ENCODE assay signal across 1 cellular context in the genomic region with DNA sequence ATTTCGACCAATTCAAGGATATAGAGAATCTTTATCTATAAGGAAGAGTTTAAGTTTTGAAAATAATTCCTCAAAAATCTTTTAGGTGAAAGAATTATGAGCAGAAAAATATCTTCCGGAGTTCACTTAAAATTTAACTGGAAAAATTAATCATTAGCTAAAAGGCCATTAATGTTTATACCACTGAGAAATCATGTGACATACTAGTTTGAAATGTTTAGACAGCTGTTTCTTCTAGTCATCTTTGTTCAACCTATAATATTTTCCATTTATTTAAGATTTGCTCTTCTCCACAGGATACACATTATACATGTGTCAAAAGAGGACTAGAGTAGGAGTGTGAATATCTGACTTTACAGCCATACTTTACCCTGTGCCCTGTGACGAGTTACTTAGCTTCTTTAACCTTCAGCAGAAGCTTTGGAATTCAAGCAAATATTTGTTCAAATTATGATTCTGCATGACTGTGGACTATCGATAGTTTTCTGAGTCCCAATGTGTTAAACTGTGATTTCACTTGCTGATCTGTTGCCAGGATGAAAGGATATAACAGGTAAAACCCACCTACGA.
TF ChIP-seq lines count a peak whose summit lies in the region.

No MANE protein-coding gene starts in this region.

TF ChIP-seq in HepG2, 621 proteins besides CTCF, POLR2A, EP300 and RAD21 (continued from another document):
- TF ChIP-seq, protein P1, sequence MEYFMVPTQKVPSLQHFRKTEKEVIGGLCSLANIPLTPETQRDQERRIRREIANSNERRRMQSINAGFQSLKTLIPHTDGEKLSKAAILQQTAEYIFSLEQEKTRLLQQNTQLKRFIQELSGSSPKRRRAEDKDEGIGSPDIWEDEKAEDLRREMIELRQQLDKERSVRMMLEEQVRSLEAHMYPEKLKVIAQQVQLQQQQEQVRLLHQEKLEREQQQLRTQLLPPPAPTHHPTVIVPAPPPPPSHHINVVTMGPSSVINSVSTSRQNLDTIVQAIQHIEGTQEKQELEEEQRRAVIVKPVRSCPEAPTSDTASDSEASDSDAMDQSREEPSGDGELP (IDR thresholded peaks at IDR 0.05; ENCODE audit: borderline replicate concordance, low read depth) = peak; percentile 17; the same call in 1 of the 2 replicates
- TF ChIP-seq, protein P2, sequence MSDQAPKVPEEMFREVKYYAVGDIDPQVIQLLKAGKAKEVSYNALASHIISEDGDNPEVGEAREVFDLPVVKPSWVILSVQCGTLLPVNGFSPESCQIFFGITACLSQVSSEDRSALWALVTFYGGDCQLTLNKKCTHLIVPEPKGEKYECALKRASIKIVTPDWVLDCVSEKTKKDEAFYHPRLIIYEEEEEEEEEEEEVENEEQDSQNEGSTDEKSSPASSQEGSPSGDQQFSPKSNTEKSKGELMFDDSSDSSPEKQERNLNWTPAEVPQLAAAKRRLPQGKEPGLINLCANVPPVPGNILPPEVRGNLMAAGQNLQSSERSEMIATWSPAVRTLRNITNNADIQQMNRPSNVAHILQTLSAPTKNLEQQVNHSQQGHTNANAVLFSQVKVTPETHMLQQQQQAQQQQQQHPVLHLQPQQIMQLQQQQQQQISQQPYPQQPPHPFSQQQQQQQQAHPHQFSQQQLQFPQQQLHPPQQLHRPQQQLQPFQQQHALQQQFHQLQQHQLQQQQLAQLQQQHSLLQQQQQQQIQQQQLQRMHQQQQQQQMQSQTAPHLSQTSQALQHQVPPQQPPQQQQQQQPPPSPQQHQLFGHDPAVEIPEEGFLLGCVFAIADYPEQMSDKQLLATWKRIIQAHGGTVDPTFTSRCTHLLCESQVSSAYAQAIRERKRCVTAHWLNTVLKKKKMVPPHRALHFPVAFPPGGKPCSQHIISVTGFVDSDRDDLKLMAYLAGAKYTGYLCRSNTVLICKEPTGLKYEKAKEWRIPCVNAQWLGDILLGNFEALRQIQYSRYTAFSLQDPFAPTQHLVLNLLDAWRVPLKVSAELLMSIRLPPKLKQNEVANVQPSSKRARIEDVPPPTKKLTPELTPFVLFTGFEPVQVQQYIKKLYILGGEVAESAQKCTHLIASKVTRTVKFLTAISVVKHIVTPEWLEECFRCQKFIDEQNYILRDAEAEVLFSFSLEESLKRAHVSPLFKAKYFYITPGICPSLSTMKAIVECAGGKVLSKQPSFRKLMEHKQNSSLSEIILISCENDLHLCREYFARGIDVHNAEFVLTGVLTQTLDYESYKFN (CRISPR knock-in tag; conservative IDR thresholded peaks at IDR 0.05) = peak; percentile 48; the same call in 1 of the 2 replicates
- TF ChIP-seq ZNF781 (CRISPR knock-in tag; IDR thresholded peaks at IDR 0.05; ENCODE audit: borderline replicate concordance, not compliant biosample characterization) = no peak
- TF ChIP-seq SMAD9 (CRISPR knock-in tag; IDR thresholded peaks at IDR 0.05) = no peak
- TF ChIP-seq NR3C1 (CRISPR knock-in tag; IDR thresholded peaks at IDR 0.05) = no peak
TF ChIP-seq in HepG2: peak in this region for 5.
